In genomic region chr14:39562175-39562574, GRCh38 we compare ENCODE assay signal across 29 cellular contexts.
"Had no signal": no experiment of that assay in that cellular context is flagged by ENCODE, and none has a peak within 500 bp of the region (broad histone marks: within the 10 kb centered on the region; RNA-seq: fewer than 3 reads in every experiment).

No MANE protein-coding gene starts in this region.

- H3K9me3 ChIP-seq: testis, thyroid gland had no signal

- H3K27me3 Mint-ChIP-seq: stimulated activated memory B cell treated with anti-CD40 and anti-IgM and Interleukin-4, amounts not matched to agents 10 μg/mL and 1 μg/mL and 100 μg/mL, for 72 hours; stimulated activated naive B cell treated with anti-CD40 and anti-IgM and Interleukin-4, amounts not matched to agents 10 μg/mL and 1 μg/mL and 100 μg/mL, for 72 hours; stimulated activated naive CD8-positive, alpha-beta T cell treated with anti-CD3 and anti-CD28 coated beads, Interleukin-15, amount 100 ng/mL, for 72 hours; stimulated activated naive CD8-positive, alpha-beta T cell treated with anti-CD3 and anti-CD28 coated beads, Interleukin-15, Interleukin-2, amounts not matched to agents 100 ng/mL and 50 ng/mL, for 24 hours; type B pancreatic cell had no signal

- H3K4me1 ChIP-seq: stomach, suprapubic skin, testis, thyroid gland, tibial nerve, transverse colon, upper lobe of left lung, upper lobe of right lung, uterus, vagina had no signal

- H3K4me3 Mint-ChIP-seq: stimulated activated effector memory CD8-positive, alpha-beta T cell treated with anti-CD3 and anti-CD28 coated beads, Interleukin-12 subunit alpha, Interleukin-12 subunit beta, amount 100 ng/mL, for 72 hours; stimulated activated memory B cell treated with anti-CD40 and anti-IgM and Interleukin-4, amounts not matched to agents 10 μg/mL and 1 μg/mL and 100 μg/mL, for 72 hours; stimulated activated naive B cell treated with anti-CD40 and anti-IgM and Interleukin-4, amounts not matched to agents 10 μg/mL and 1 μg/mL and 100 μg/mL, for 72 hours; stimulated activated naive CD8-positive, alpha-beta T cell treated with anti-CD3 and anti-CD28 coated beads, Interleukin-15, amount 100 ng/mL, for 72 hours; stimulated activated naive CD8-positive, alpha-beta T cell treated with anti-CD3 and anti-CD28 coated beads, Interleukin-15, Interleukin-2, amounts not matched to agents 100 ng/mL and 50 ng/mL, for 24 hours; type B pancreatic cell had no signal

- ATAC-seq: stimulated activated effector memory CD8-positive, alpha-beta T cell treated with anti-CD3 and anti-CD28 coated beads, Interleukin-12 subunit alpha, Interleukin-12 subunit beta, amount 100 ng/mL, for 72 hours; stimulated activated memory B cell treated with anti-CD40 and anti-IgM and Interleukin-4, amounts not matched to agents 10 μg/mL and 1 μg/mL and 100 μg/mL, for 72 hours; stimulated activated naive B cell treated with anti-CD40 and anti-IgM and Interleukin-4, amounts not matched to agents 10 μg/mL and 1 μg/mL and 100 μg/mL, for 72 hours; stimulated activated naive CD8-positive, alpha-beta T cell treated with anti-CD3 and anti-CD28 coated beads, Interleukin-15, amount 100 ng/mL, for 72 hours; stimulated activated naive CD8-positive, alpha-beta T cell treated with anti-CD3 and anti-CD28 coated beads, Interleukin-15, Interleukin-2, amounts not matched to agents 100 U/mL and 50 U/mL, for 24 hours; upper lobe of right lung had no signal

- H3K27ac ChIP-seq: stomach, suprapubic skin, testis, thoracic aorta, thyroid gland, tibial artery, tibial nerve, transverse colon, upper lobe of left lung, upper lobe of right lung, uterus, vagina had no signal

- H3K36me3 ChIP-seq: stomach, suprapubic skin, thoracic aorta, thyroid gland, tibial artery, tibial nerve, transverse colon, upper lobe of left lung, upper lobe of right lung, uterus, vagina had no signal

- H3K36me3 Mint-ChIP-seq: stimulated activated effector memory CD8-positive, alpha-beta T cell treated with anti-CD3 and anti-CD28 coated beads, Interleukin-12 subunit alpha, Interleukin-12 subunit beta, amount 100 ng/mL, for 72 hours; stimulated activated memory B cell treated with anti-CD40 and anti-IgM and Interleukin-4, amounts not matched to agents 10 μg/mL and 1 μg/mL and 100 μg/mL, for 72 hours; type B pancreatic cell had no signal

- H3K27ac Mint-ChIP-seq: stimulated activated effector memory CD8-positive, alpha-beta T cell treated with anti-CD3 and anti-CD28 coated beads, Interleukin-12 subunit alpha, Interleukin-12 subunit beta, amount 100 ng/mL, for 72 hours; stimulated activated memory B cell treated with anti-CD40 and anti-IgM and Interleukin-4, amounts not matched to agents 10 μg/mL and 1 μg/mL and 100 μg/mL, for 72 hours; stimulated activated naive B cell treated with anti-CD40 and anti-IgM and Interleukin-4, amounts not matched to agents 10 μg/mL and 1 μg/mL and 100 μg/mL, for 72 hours; stimulated activated naive CD8-positive, alpha-beta T cell treated with anti-CD3 and anti-CD28 coated beads, Interleukin-15, amount 100 ng/mL, for 72 hours; stimulated activated naive CD8-positive, alpha-beta T cell treated with anti-CD3 and anti-CD28 coated beads, Interleukin-15, Interleukin-2, amounts not matched to agents 100 ng/mL and 50 ng/mL, for 24 hours; type B pancreatic cell had no signal

- FAIRE-seq: urothelium cell line had no signal

- H3K4me1 Mint-ChIP-seq: stimulated activated effector memory CD8-positive, alpha-beta T cell treated with anti-CD3 and anti-CD28 coated beads, Interleukin-12 subunit alpha, Interleukin-12 subunit beta, amount 100 ng/mL, for 72 hours; stimulated activated memory B cell treated with anti-CD40 and anti-IgM and Interleukin-4, amounts not matched to agents 10 μg/mL and 1 μg/mL and 100 μg/mL, for 72 hours; stimulated activated naive B cell treated with anti-CD40 and anti-IgM and Interleukin-4, amounts not matched to agents 10 μg/mL and 1 μg/mL and 100 μg/mL, for 72 hours; stimulated activated naive CD8-positive, alpha-beta T cell treated with anti-CD3 and anti-CD28 coated beads, Interleukin-15, amount 100 ng/mL, for 72 hours had no signal

- H3K4me3 ChIP-seq: stomach, suprapubic skin, testis, thoracic aorta, thyroid gland, tibial artery, tibial nerve, transverse colon, upper lobe of left lung, upper lobe of right lung, uterus, vagina had no signal

- DNase-seq: stimulated activated CD4-positive, alpha-beta T cell treated with anti-CD3 and anti-CD28 coated beads, Interleukin-2, amount 100 ng/mL, for 48 hours; stimulated activated CD4-positive, alpha-beta T cell treated with anti-CD3 and anti-CD28 coated beads, Interleukin-4, amount 100 ng/mL, for 1 hour; stimulated activated CD4-positive, alpha-beta T cell treated with anti-CD3 and anti-CD28 coated beads, Interleukin-4, amount 100 ng/mL, for 24 hours; stimulated activated CD4-positive, alpha-beta T cell treated with anti-CD3 and anti-CD28 coated beads, Interleukin-4, amount 100 ng/mL, for 4 hours; stimulated activated CD8-positive, alpha-beta memory T cell treated with anti-CD3 and anti-CD28 coated beads, Interleukin-4, amount 100 ng/mL, for 48 hours; stimulated activated naive B cell treated with anti-CD40 and anti-IgM and Interleukin-4, amounts not matched to agents 10 μg/mL and 1 μg/mL and 100 μg/mL, for 72 hours; stimulated activated naive CD4-positive, alpha-beta T cell; stimulated activated naive CD4-positive, alpha-beta T cell treated with Interleukin-2 at 50 U/mL for 16 hours; stimulated activated naive CD8-positive, alpha-beta T cell treated with anti-CD3 and anti-CD28 coated beads, Interleukin-15, amount 100 ng/mL, for 72 hours; stimulated activated naive CD8-positive, alpha-beta T cell treated with anti-CD3 and anti-CD28 coated beads, Interleukin-15, Interleukin-2, amounts not matched to agents 100 U/mL and 50 U/mL, for 24 hours; stomach; substantia nigra; testis; thyroid gland; tibial artery; transverse colon; trophoblast cell; upper lobe of left lung; upper lobe of right lung; uterus had no signal

- H3K27me3 ChIP-seq: stomach, suprapubic skin, testis, thyroid gland, tibial artery, tibial nerve, transverse colon, upper lobe of left lung, upper lobe of right lung, uterus, vagina had no signal
